In the genomic region with DNA sequence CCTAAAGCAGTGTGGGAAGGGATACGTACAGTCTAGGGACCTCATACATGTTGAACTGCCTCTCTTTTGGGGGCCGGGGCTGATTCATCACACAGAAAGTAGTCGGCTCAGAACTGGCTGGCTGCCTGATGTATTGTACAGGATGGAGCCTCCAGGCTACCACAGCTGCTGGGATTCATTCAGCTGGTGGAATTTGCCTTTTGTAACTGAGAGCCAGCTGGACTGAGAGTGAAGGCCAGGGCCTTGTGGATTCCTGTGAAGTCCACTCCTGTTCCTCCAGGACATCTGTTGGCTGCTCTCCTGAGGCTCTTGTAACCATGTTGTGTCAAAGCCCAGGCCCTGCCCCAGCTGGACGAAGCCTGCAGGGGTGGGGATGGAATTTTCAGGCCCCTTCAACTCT, we compare ENCODE assay signal across 10 cellular contexts.
A peak's percentile ranks its signal among the peaks of the same experiment; 100 is the strongest.
DNase-seq lines count a peak whose midpoint lies in the region; ATAC-seq and TF ChIP-seq lines count a peak whose summit lies in the region.
"Had no signal": no experiment of that assay in that cellular context is flagged by ENCODE, and none has a peak within 500 bp of the region (broad histone marks: within the 10 kb centered on the region; RNA-seq: fewer than 3 reads in every experiment).

No MANE protein-coding gene starts in this region.

- H3K27me3 ChIP-seq in heart left ventricle, result no peaks in the 10 kb centered on the region
- H3K27me3 ChIP-seq: thyroid gland had no signal

- TF ChIP-seq CTCF in astrocyte of the spinal cord (IDR thresholded peaks at IDR 0.05; ENCODE audit: low read depth, low read length) (no peak), heart left ventricle (IDR thresholded peaks at IDR 0.05) (no peak)

- no peak for TF ChIP-seq POLR2A in heart left ventricle (IDR thresholded peaks at IDR 0.05)

- peaks cover 0 to under 1% (median 0%) of the 10 kb centered on the region in 12 donors for H3K9me3 ChIP-seq in heart left ventricle
- H3K9me3 ChIP-seq: thyroid gland had no signal

- peaks cover 0 to 34% (median 10%) of the 10 kb centered on the region in 12 donors for H3K4me1 ChIP-seq in heart left ventricle
- H3K4me1 ChIP-seq: thyroid gland had no signal

- DNase-seq in GM03348 (ENCODE audit: low spot score) (peak; percentile 57), astrocyte of the spinal cord (ENCODE audit: low read depth, low spot score) (peak; percentile 97), heart left ventricle (peak; percentile 69 to 89 (median 75)), renal cortical epithelial cell (ENCODE audit: low read depth) (peak; percentile 78), putamen (ENCODE audit: low spot score) (no peak)
- no peak for DNase-seq in NK-92 treated with Interleukin-12 subunit alpha and Interleukin-12 subunit beta, amount 100 ng/mL, for 24 hours (lab: John Stamatoyannopoulos, UW)
- DNase-seq in stimulated activated CD4-positive, alpha-beta T cell treated with anti-CD3 and anti-CD28 coated beads, Interleukin-2, amount 100 ng/mL, for 48 hours, result no peak
- DNase-seq: NCI-H1417 treated with DMSO at 0.1 percent for 48 hours had no signal

- H3K4me3 ChIP-seq in astrocyte of the spinal cord (ENCODE audit: low read depth, low read length) (no peak overlapping the region), heart left ventricle (no peak overlapping the region)
- H3K4me3 ChIP-seq: thyroid gland had no signal

- H3K27ac ChIP-seq in heart left ventricle, result peak overlapping the region in 7 of 12 donors; percentile 4 to 58 (median 30)
- H3K27ac ChIP-seq: thyroid gland had no signal

- in situ Hi-C loops in astrocyte of the spinal cord (cut with HindIII; ENCODE audit: low sequenced_read_pairs), result no loop called here

- 26 to 48% (median 28%) methylated on average over 4 of the region's 4 CpGs for WGBS in heart left ventricle, 4 donors

- peak; percentile 83 to 98 (median 94) for ATAC-seq in heart left ventricle
- ATAC-seq in HG03175 (IDR thresholded peaks at IDR 0.05; ENCODE audit: unreplicated experiment), result no peak

- H3K36me3 ChIP-seq in heart left ventricle, result no peaks in the 10 kb centered on the region
- H3K36me3 ChIP-seq: thyroid gland had no signal

- intact Hi-C loops in heart left ventricle (cut with DNase I), result no loop called here

Comparison
In these comparisons a context has a peak if more than half of its experiments do, and no peak if none do; other contexts are left out.
1. DNase-seq: peak in GM03348 (single experiment), astrocyte of the spinal cord (single experiment), heart left ventricle (5 of 5) and renal cortical epithelial cell (single experiment); none in putamen (single experiment), NK-92 treated with Interleukin-12 subunit alpha and Interleukin-12 subunit beta, amount 100 ng/mL, for 24 hours (single experiment) and stimulated activated CD4-positive, alpha-beta T cell treated with anti-CD3 and anti-CD28 coated beads, Interleukin-2, amount 100 ng/mL, for 48 hours (0 of 2).